In the genomic region with DNA sequence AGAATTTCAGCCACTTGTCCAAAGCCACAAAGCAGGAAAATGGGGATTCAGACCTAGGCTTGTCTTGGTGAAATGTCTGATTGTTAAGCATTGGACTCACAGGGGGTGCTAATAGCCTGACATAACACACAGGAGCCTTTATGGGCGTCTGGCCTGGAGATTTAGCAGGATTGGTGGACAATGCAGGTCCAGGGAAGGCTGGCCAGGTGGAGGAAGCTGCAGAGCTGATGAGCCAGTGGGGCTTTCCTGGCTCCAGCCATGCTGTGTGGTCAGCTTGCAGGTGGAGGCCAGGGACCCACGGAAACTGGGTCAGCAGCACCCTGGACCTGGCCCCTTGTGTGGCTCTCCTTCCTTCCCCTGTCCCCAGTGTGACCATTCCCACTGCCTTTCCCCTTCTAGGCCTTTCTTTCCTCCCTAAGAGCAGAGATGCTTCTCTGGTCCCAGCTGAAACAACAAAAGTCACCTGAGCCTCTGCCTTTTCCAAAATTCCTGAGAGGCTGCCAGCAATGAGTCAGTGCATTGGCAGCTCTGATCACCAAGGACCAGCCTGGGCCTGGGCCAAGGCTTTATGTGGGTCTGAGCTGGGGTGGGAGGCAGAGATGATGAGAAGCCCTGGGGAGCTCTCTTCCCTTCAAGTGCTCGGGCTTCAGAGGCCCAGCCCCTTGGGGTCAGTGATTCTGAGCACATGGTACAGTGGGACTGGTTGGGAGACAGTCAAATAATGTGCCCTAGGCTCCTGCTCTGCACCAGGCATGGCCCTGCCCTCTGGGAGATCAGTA, we compare ENCODE assay signal across 9 cellular contexts.
A peak's percentile ranks its signal among the peaks of the same experiment; 100 is the strongest.
DNase-seq lines count a peak whose midpoint lies in the region; ATAC-seq, FAIRE-seq and TF ChIP-seq lines count a peak whose summit lies in the region.
"Had no signal": no experiment of that assay in that cellular context is flagged by ENCODE, and none has a peak within 500 bp of the region (broad histone marks: within the 10 kb centered on the region; RNA-seq: fewer than 3 reads in every experiment).

No MANE protein-coding gene starts in this region.

- no peaks in the 10 kb centered on the region for H3K36me3 ChIP-seq in BLaER1 treated with 17β-estradiol and CSF1 and Interleukin-3, amounts not matched to agents 10 nM and 100 nM
- no peaks in the 10 kb centered on the region for H3K36me3 ChIP-seq in endothelial cell of umbilical vein (ENCODE audit: control insufficient read depth in 2 of 2, extremely low read depth in 1 of 2, insufficient read depth in 2 of 2, low read length in 2 of 2)

- H3K9me3 ChIP-seq in BLaER1 treated with 17β-estradiol and CSF1 and Interleukin-3, amounts not matched to agents 10 nM and 100 nM (replicated peaks in 1 of 11): no peaks in the 10 kb centered on the region
- no peaks in the 10 kb centered on the region for H3K9me3 ChIP-seq in endothelial cell of umbilical vein (replicated peaks; ENCODE audit: control insufficient read depth, insufficient read depth, low read length)

- no peak overlapping the region for H2AFZ ChIP-seq in endothelial cell of umbilical vein (ENCODE audit: low read depth, low read length)

- TF ChIP-seq CTCF in endothelial cell of umbilical vein (IDR thresholded peaks at IDR 0.05; ENCODE audit: extremely low read depth in 1 of 2, insufficient read depth in 1 of 2, low read depth in 1 of 2, low read length in 2 of 2): no peak
- TF ChIP-seq CTCF in omental fat pad (IDR thresholded peaks at IDR 0.05): no peak

- H3K27ac ChIP-seq in BLaER1 treated with 17β-estradiol and CSF1 and Interleukin-3, amounts not matched to agents 10 nM and 100 nM: no peak overlapping the region; a peak in 1 of 22 replicates
- H3K27ac ChIP-seq in endothelial cell of umbilical vein (ENCODE audit: insufficient read depth, low read depth, low read length): peak overlapping the region; percentile 93

- intact Hi-C loops in endothelial cell of umbilical vein (cut with micrococcal nuclease): loop anchor here (1.0 to 5.0 kb wide), 19 partner anchors 17 to 477 kb away; partner anchors contain the start of gene ME3

- H3K4me3 ChIP-seq in BLaER1 treated with 17β-estradiol and CSF1 and Interleukin-3, amounts not matched to agents 10 nM and 100 nM: no peak overlapping the region
- H3K4me3 ChIP-seq in endothelial cell of umbilical vein (replicated peaks in 1 of 3; ENCODE audit: insufficient read depth in 1 of 3, low read depth in 1 of 3, low read length in 3 of 3): no peak overlapping the region

- H3K4me2 ChIP-seq in BLaER1 treated with 17β-estradiol and CSF1 and Interleukin-3, amounts not matched to agents 10 nM and 100 nM: peak overlapping the region in 8 of 11 experiments; percentile 37 to 66 (median 57); a peak in 11 of 22 replicates
- H3K4me2 ChIP-seq in endothelial cell of umbilical vein (ENCODE audit: insufficient read depth, low read length): no peak overlapping the region

- CTCF ChIA-PET in endothelial cell of umbilical vein (lab: Charles Lee): interaction anchor here (0.6 to 2.0 kb wide), 18 partner anchors 9 to 359 kb away, joined by 3 to 20 read pairs (median 4); partner anchors contain the start of gene ME3

- POLR2A ChIA-PET in endothelial cell of umbilical vein (lab: Charles Lee): interaction anchor here (0.7 to 1.8 kb wide), 9 partner anchors 14 to 344 kb away, joined by 3 to 15 read pairs (median 4); no protein-coding TSS in a partner anchor

- dilution Hi-C loops in endothelial cell of umbilical vein (cut with MboI; ENCODE audit: extremely low pct_ligation_motif_present, low sequenced_read_pairs): no loop called here

- no peaks in the 10 kb centered on the region for H4K20me1 ChIP-seq in BLaER1 treated with 17β-estradiol and CSF1 and Interleukin-3, amounts not matched to agents 10 nM and 100 nM
- H4K20me1 ChIP-seq in endothelial cell of umbilical vein (replicated peaks; ENCODE audit: control insufficient read depth, extremely low read depth, insufficient read depth, low read length): no peaks in the 10 kb centered on the region

- H3K27me3 ChIP-seq in BLaER1 treated with 17β-estradiol and CSF1 and Interleukin-3, amounts not matched to agents 10 nM and 100 nM: no peaks in the 10 kb centered on the region
- H3K27me3 ChIP-seq in endothelial cell of umbilical vein (ENCODE audit: control insufficient read depth in 2 of 2, insufficient read depth in 2 of 2, low read length in 2 of 2): no peaks in the 10 kb centered on the region

- no peak overlapping the region for H3K9ac ChIP-seq in BLaER1 treated with 17β-estradiol and CSF1 and Interleukin-3, amounts not matched to agents 10 nM and 100 nM
- H3K9ac ChIP-seq in endothelial cell of umbilical vein (replicated peaks; ENCODE audit: extremely low read depth, insufficient read depth, low read length): peak overlapping the region; percentile 63

- H3K79me2 ChIP-seq in endothelial cell of umbilical vein (ENCODE audit: control insufficient read depth, insufficient read depth, low read length): no peaks in the 10 kb centered on the region

- BruUV-seq in endothelial cell of umbilical vein (replicated peaks; lab: Mats Ljungman, UMichigan): no TSS peak

- peak; percentile 75 for ATAC-seq in omental fat pad (ENCODE audit: low FRiP score)
- ATAC-seq in HG03460 (IDR thresholded peaks at IDR 0.05; ENCODE audit: unreplicated experiment): no peak
- ATAC-seq in HG02763 (IDR thresholded peaks at IDR 0.05; ENCODE audit: unreplicated experiment): no peak
- no peak for ATAC-seq in GM21717 (IDR thresholded peaks at IDR 0.05; ENCODE audit: unreplicated experiment)

- peaks cover 13 to 29% (median 21%) of the 10 kb centered on the region in 10 experiments for H3K4me1 ChIP-seq in BLaER1 treated with 17β-estradiol and CSF1 and Interleukin-3, amounts not matched to agents 10 nM and 100 nM
- peaks cover 57% of the 10 kb centered on the region for H3K4me1 ChIP-seq in endothelial cell of umbilical vein (ENCODE audit: control insufficient read depth, extremely low read depth, insufficient read depth, low read length)

- no peaks in the 10 kb centered on the region for H3K9me1 ChIP-seq in endothelial cell of umbilical vein (replicated peaks; ENCODE audit: control insufficient read depth, extremely low read depth, insufficient read depth, low read length)

- DNase-seq in NCI-H446 treated with DMSO at 0.1 percent for 48 hours (lab: John Stamatoyannopoulos, UW) (peak; percentile 73), endothelial cell of umbilical vein (ENCODE audit: low read depth, low spot score) (peak; percentile 99), omental fat pad (ENCODE audit: low spot score) (peak; percentile 55), cortex of kidney (lab: John Stamatoyannopoulos, UW) (no peak)
- DNase-seq: activated gamma-delta T cell had no signal

- TF ChIP-seq POLR2A in endothelial cell of umbilical vein (IDR thresholded peaks at IDR 0.05; ENCODE audit: low read depth, low read length): peak; percentile 73

- FAIRE-seq in endothelial cell of umbilical vein (lab: Jason Lieb, UNC): peak; percentile 99

TF ChIP-seq in endothelial cell of umbilical vein, 7 proteins besides CTCF, POLR2A, EP300 and RAD21:
- TF ChIP-seq MYC (IDR thresholded peaks at IDR 0.05; ENCODE audit: low read depth, low read length): peak; percentile 90
- TF ChIP-seq FOS (IDR thresholded peaks at IDR 0.05; ENCODE audit: borderline replicate concordance, insufficient read depth, low read length): peak; percentile 97
- TF ChIP-seq JUN (IDR thresholded peaks at IDR 0.05; ENCODE audit: borderline replicate concordance, insufficient read depth, insufficient read length, low read depth): peak; percentile 90
- TF ChIP-seq GATA2 (IDR thresholded peaks at IDR 0.05; ENCODE audit: insufficient read depth, insufficient read length, low read depth, low read length): peak; percentile 89
- peak; percentile 37 for TF ChIP-seq MAX (IDR thresholded peaks at IDR 0.05; ENCODE audit: insufficient read depth, insufficient read length)
- TF ChIP-seq POLR2AphosphoS5 (IDR thresholded peaks at IDR 0.05; ENCODE audit: insufficient read depth, low read depth, low read length): peak; percentile 97
- no peak for TF ChIP-seq EZH2 (IDR thresholded peaks at IDR 0.05; ENCODE audit: borderline replicate concordance, low read depth, low read length, severe bottlenecking)
